Comparison of ENCODE assay signal across 10 cellular contexts in the genomic region with DNA sequence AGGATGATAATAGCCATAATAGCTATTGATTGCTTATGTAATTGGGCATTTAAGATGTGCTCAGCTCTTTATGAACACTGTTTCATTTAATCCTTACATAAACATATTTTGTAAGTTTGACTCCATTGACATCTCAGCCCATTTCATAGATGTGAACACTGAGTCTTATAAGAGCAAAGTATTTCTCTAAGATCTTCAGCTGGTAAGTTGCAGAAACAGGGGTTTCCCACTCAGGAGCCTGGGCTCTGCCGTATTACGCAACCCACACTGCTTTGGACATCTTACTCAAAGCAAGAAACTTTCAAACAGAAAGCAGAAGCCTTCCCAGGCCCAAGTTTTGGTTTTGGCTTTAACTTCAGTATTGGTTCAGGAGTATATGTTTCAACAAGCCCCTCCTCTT.
DNase-seq lines count a peak whose midpoint lies in the region; ATAC-seq and TF ChIP-seq lines count a peak whose summit lies in the region.
"Had no signal": no experiment of that assay in that cellular context is flagged by ENCODE, and none has a peak within 500 bp of the region (broad histone marks: within the 10 kb centered on the region; RNA-seq: fewer than 3 reads in every experiment).

No MANE protein-coding gene starts in this region.

- no peak for TF ChIP-seq CTCF in psoas muscle (IDR thresholded peaks at IDR 0.05)

- 88 to 95% (median 94%) methylated on average over 2 of the region's 2 CpGs for WGBS in psoas muscle, 3 donors

- intact Hi-C loops in psoas muscle (cut with DNase I): no loop called here

- no peaks in the 10 kb centered on the region for H3K4me1 ChIP-seq in psoas muscle

- H3K27me3 ChIP-seq in psoas muscle (ENCODE audit: insufficient read depth in 3 of 3, low read length in 2 of 3): peaks cover 0 to 4% (median 0%) of the 10 kb centered on the region in 3 donors

- no peaks in the 10 kb centered on the region for H3K36me3 ChIP-seq in psoas muscle (ENCODE audit: insufficient read depth in 1 of 2, low read depth in 1 of 2)

- no peak overlapping the region for H3K4me3 ChIP-seq in psoas muscle

- no peak overlapping the region for H3K27ac ChIP-seq in psoas muscle

- peak; percentile 66 for ATAC-seq in GM19023 (IDR thresholded peaks at IDR 0.05; ENCODE audit: unreplicated experiment)
- ATAC-seq in HG02610 (IDR thresholded peaks at IDR 0.05; ENCODE audit: unreplicated experiment): peak; percentile 83
- peak; percentile 58 for ATAC-seq in HG03571 (IDR thresholded peaks at IDR 0.05; ENCODE audit: unreplicated experiment)
- ATAC-seq in psoas muscle: no peak
- no peak for ATAC-seq in SK-N-SH treated with all-trans-retinoic acid at 6 μM for 48 hours
- ATAC-seq: activated CD8-positive, alpha-beta T cell treated with anti-CD3 and anti-CD28 coated beads, Interleukin-2, amount 10 ng/mL, durations not matched to agents 7 days and 5 days had no signal

- DNase-seq in medulla oblongata (ENCODE audit: extremely low spot score) (peak; percentile 74), DMS 273 treated with DMSO at 0.1 percent for 48 hours (lab: John Stamatoyannopoulos, UW) (no peak), psoas muscle (no peak)
- DNase-seq: activated CD8-positive, alpha-beta T cell treated with anti-CD3 and anti-CD28 coated beads, Interleukin-2, amount 10 ng/mL, durations not matched to agents 7 days and 5 days; kidney glomerular epithelial cell; stimulated activated CD4-positive, alpha-beta T cell treated with anti-CD3 and anti-CD28 coated beads, Interleukin-4, amount 100 ng/mL, for 1 hour had no signal

- H3K9me3 ChIP-seq in psoas muscle: no peaks in the 10 kb centered on the region

TF ChIP-seq in SK-N-SH treated with all-trans-retinoic acid at 6 μM for 48 hours, 23 proteins besides CTCF, POLR2A, EP300 and RAD21:
- TF ChIP-seq OSR1 (CRISPR knock-in tag; IDR thresholded peaks at IDR 0.05) (no peak), TOX (CRISPR knock-in tag; IDR thresholded peaks at IDR 0.05; ENCODE audit: borderline replicate concordance) (no peak), TCF4 (CRISPR knock-in tag; IDR thresholded peaks at IDR 0.05; ENCODE audit: borderline replicate concordance) (no peak), CSDC2 (CRISPR knock-in tag; IDR thresholded peaks at IDR 0.05) (no peak)
- TF ChIP-seq, protein P1, sequence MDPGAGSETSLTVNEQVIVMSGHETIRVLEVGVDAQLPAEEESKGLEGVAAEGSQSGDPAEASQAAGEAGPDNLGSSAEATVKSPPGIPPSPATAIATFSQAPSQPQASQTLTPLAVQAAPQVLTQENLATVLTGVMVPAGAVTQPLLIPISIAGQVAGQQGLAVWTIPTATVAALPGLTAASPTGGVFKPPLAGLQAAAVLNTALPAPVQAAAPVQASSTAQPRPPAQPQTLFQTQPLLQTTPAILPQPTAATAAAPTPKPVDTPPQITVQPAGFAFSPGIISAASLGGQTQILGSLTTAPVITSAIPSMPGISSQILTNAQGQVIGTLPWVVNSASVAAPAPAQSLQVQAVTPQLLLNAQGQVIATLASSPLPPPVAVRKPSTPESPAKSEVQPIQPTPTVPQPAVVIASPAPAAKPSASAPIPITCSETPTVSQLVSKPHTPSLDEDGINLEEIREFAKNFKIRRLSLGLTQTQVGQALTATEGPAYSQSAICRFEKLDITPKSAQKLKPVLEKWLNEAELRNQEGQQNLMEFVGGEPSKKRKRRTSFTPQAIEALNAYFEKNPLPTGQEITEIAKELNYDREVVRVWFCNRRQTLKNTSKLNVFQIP (CRISPR knock-in tag; IDR thresholded peaks at IDR 0.05; ENCODE audit: borderline replicate concordance, low read depth): no peak
- TF ChIP-seq, protein P2, sequence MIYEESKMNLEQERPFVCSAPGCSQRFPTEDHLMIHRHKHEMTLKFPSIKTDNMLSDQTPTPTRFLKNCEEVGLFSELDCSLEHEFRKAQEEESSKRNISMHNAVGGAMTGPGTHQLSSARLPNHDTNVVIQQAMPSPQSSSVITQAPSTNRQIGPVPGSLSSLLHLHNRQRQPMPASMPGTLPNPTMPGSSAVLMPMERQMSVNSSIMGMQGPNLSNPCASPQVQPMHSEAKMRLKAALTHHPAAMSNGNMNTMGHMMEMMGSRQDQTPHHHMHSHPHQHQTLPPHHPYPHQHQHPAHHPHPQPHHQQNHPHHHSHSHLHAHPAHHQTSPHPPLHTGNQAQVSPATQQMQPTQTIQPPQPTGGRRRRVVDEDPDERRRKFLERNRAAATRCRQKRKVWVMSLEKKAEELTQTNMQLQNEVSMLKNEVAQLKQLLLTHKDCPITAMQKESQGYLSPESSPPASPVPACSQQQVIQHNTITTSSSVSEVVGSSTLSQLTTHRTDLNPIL (CRISPR knock-in tag; IDR thresholded peaks at IDR 0.05; ENCODE audit: low read depth): no peak

Comparison
In these comparisons a context has a peak if more than half of its experiments do, and no peak if none do; other contexts are left out.
1. ATAC-seq: peak in GM19023 (single experiment), HG02610 (single experiment) and HG03571 (single experiment); none in psoas muscle (0 of 4) and SK-N-SH treated with all-trans-retinoic acid at 6 μM for 48 hours (single experiment).